ENCODE assay signal across 8 cellular contexts in the genomic region with DNA sequence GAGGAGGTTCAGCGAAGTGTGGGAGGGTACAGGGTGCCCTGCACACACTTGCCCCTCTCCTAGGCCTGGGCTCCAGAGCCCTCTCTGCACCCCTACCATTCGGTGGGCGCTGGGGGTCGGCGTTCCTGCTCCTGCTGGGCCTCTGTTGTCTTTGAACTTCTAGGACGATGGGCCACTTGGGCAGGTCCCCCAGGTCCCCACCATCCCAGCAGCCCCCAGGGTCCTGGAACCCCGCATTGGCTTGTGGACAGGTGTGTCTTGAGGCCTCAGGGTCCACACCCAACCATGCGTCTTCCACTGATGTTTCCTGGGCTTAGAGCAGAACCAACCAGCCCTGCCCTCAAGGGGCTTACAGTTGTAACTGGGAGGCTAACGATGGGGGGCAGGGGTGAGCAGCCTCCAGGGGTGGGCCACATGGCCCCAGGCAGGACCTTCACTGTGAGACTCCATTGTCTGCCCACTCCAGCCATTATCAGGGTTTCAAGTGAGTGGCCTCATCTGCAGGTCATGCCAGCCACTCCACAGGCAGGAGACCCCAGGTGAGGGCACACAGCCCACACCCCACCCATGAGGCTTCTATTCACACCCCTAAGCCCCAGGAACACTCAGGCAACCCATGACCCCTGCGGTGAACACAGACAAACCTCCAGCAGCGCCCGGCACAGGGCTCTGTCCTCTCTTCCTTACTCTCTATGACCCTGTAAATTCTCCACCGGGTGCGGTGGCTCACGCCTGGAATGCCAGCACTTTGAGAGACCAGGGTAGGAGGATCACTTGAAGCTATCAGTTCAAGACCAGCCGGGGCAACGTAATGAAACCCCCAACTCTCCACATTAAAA. TPM values are rescaled to one million over a fixed set of nuclear protein-coding genes. Genes with fewer than 3 reads are reported as not detected.
DNase-seq lines count a peak whose midpoint lies in the region; ATAC-seq and TF ChIP-seq lines count a peak whose summit lies in the region.

No MANE protein-coding gene starts in this region.

- H3K27me3 ChIP-seq in mucosa of rectum (ENCODE audit: control insufficient read depth in 2 of 2, insufficient read depth in 2 of 2, low read length in 2 of 2) (no peaks in the 10 kb centered on the region), vagina (no peaks in the 10 kb centered on the region)

- DNase-seq in stimulated activated naive CD8-positive, alpha-beta T cell treated with anti-CD3 and anti-CD28 coated beads, Interleukin-15, Interleukin-2, amounts not matched to agents 100 U/mL and 50 U/mL, for 24 hours: no peak
- DNase-seq in vagina (ENCODE audit: extremely low spot score in 2 of 2) (no peak), SW 1271 (lab: John Stamatoyannopoulos, UW) (no peak), NCI-H1105 (lab: John Stamatoyannopoulos, UW) (no peak)

- peak overlapping the region; percentile 52 to 76 for H3K9ac ChIP-seq in mucosa of rectum (ENCODE audit: low read depth in 1 of 2, low read length in 2 of 2)

- no peak for ATAC-seq in stimulated activated naive CD8-positive, alpha-beta T cell treated with anti-CD3 and anti-CD28 coated beads, Interleukin-15, Interleukin-2, amounts not matched to agents 100 U/mL and 50 U/mL, for 24 hours
- ATAC-seq in HG02642 (IDR thresholded peaks at IDR 0.05; ENCODE audit: poor library complexity, unreplicated experiment): no peak

- H3K27ac Mint-ChIP-seq in stimulated activated naive CD8-positive, alpha-beta T cell treated with anti-CD3 and anti-CD28 coated beads, Interleukin-15, Interleukin-2, amounts not matched to agents 100 ng/mL and 50 ng/mL, for 24 hours: peak overlapping the region; percentile 83
- peak overlapping the region in 2 of 5 experiments; percentile 7 to 65 for H3K27ac Mint-ChIP-seq in brain

- TF ChIP-seq CTCF in brain (conservative IDR thresholded peaks at IDR 0.05) (no peak), vagina (IDR thresholded peaks at IDR 0.05) (no peak)

- H3K4me1 Mint-ChIP-seq in stimulated activated naive CD8-positive, alpha-beta T cell treated with anti-CD3 and anti-CD28 coated beads, Interleukin-15, Interleukin-2, amounts not matched to agents 100 ng/mL and 50 ng/mL, for 24 hours (ENCODE audit: low read depth): peaks cover 22% of the 10 kb centered on the region
- peaks cover 20% of the 10 kb centered on the region for H3K4me1 Mint-ChIP-seq in brain

- intact Hi-C loops in vagina (cut with DNase I): no loop called here

- no peak for TF ChIP-seq POLR2A in vagina (IDR thresholded peaks at IDR 0.05)

- peak overlapping the region; percentile 74 for H3K4me3 Mint-ChIP-seq in stimulated activated naive CD8-positive, alpha-beta T cell treated with anti-CD3 and anti-CD28 coated beads, Interleukin-15, Interleukin-2, amounts not matched to agents 100 ng/mL and 50 ng/mL, for 24 hours
- H3K4me3 Mint-ChIP-seq in brain: peak overlapping the region; percentile 27 to 70 (median 65)

- H3K9me3 ChIP-seq in mucosa of rectum (ENCODE audit: control insufficient read depth in 2 of 2, low read length in 2 of 2): no peaks in the 10 kb centered on the region
- H3K9me3 ChIP-seq in vagina: no peaks in the 10 kb centered on the region

- H3K36me3 ChIP-seq in mucosa of rectum (ENCODE audit: control insufficient read depth in 2 of 2, insufficient read depth in 2 of 2, low read length in 2 of 2) (no peaks in the 10 kb centered on the region), vagina (no peaks in the 10 kb centered on the region)

- peaks cover 22 to 27% of the 10 kb centered on the region in 2 donors for H3K4me1 ChIP-seq in mucosa of rectum (ENCODE audit: control insufficient read depth in 2 of 2, insufficient read depth in 2 of 2, low read length in 2 of 2)
- H3K4me1 ChIP-seq in vagina: peaks cover 32% of the 10 kb centered on the region

- no peaks in the 10 kb centered on the region for H3K9me3 Mint-ChIP-seq in stimulated activated naive CD8-positive, alpha-beta T cell treated with anti-CD3 and anti-CD28 coated beads, Interleukin-15, Interleukin-2, amounts not matched to agents 100 ng/mL and 50 ng/mL, for 24 hours
- H3K9me3 Mint-ChIP-seq in brain: no peaks in the 10 kb centered on the region

- H3K4me3 ChIP-seq in mucosa of rectum (ENCODE audit: low read length in 2 of 2) (peak overlapping the region; percentile 70 to 82), vagina (peak overlapping the region; percentile 73 to 76)

- H3K27ac ChIP-seq in mucosa of rectum (ENCODE audit: low read depth in 2 of 2, low read length in 2 of 2) (peak overlapping the region; percentile 83 to 86), vagina (peak overlapping the region; percentile 82)

- H3K36me3 Mint-ChIP-seq in stimulated activated naive CD8-positive, alpha-beta T cell treated with anti-CD3 and anti-CD28 coated beads, Interleukin-15, Interleukin-2, amounts not matched to agents 100 ng/mL and 50 ng/mL, for 24 hours (ENCODE audit: low read depth): peaks cover 3% of the 10 kb centered on the region
- H3K36me3 Mint-ChIP-seq in brain: no peaks in the 10 kb centered on the region

- H3K27me3 Mint-ChIP-seq in stimulated activated naive CD8-positive, alpha-beta T cell treated with anti-CD3 and anti-CD28 coated beads, Interleukin-15, Interleukin-2, amounts not matched to agents 100 ng/mL and 50 ng/mL, for 24 hours: no peaks in the 10 kb centered on the region
- H3K27me3 Mint-ChIP-seq in brain: peaks cover 18% of the 10 kb centered on the region

RNA-seq across cellular contexts. Expression of gene KLF16, which starts 2.0 kb away (rescaled TPM):
- 22.6 TPM for polyA plus RNA-seq in brain (ENCODE audit: insufficient read depth, low read depth, low replicate concordance)
- total RNA-seq in vagina: 7.6 TPM

RNA-seq across cellular contexts. Expression of gene REXO1, which starts 17.1 kb away (rescaled TPM):
- polyA plus RNA-seq in brain (ENCODE audit: insufficient read depth, low read depth, low replicate concordance): 26.0 TPM
- 19.9 TPM for total RNA-seq in vagina

RNA-seq across cellular contexts. Expression of gene ABHD17A, which starts 19.9 kb away (rescaled TPM):
- 124 TPM for polyA plus RNA-seq in brain (ENCODE audit: insufficient read depth, low read depth, low replicate concordance)
- 83.0 TPM for total RNA-seq in vagina

RNA-seq across cellular contexts. Expression of gene ADAT3, which starts 39.8 kb away (rescaled TPM):
- polyA plus RNA-seq in brain (ENCODE audit: insufficient read depth, low read depth, low replicate concordance): 3.8 TPM
- 5.2 TPM for total RNA-seq in vagina

RNA-seq across cellular contexts. Expression of gene SCAMP4, which starts 39.8 kb away (rescaled TPM):
- polyA plus RNA-seq in brain (ENCODE audit: insufficient read depth, low read depth, low replicate concordance): 105 TPM
- total RNA-seq in vagina: 51.3 TPM
